11 cellular contexts compared by ENCODE assay signal in genomic region chr11:61357233-61357893, GRCh38. TPM values are rescaled to one million over a fixed set of nuclear protein-coding genes. Genes with fewer than 3 reads are reported as not detected.
DNase-seq lines count a peak whose midpoint lies in the region; ATAC-seq lines count a peak whose summit lies in the region.
"Had no signal": no experiment of that assay in that cellular context is flagged by ENCODE, and none has a peak within 500 bp of the region (broad histone marks: within the 10 kb centered on the region; RNA-seq: fewer than 3 reads in every experiment).

No MANE protein-coding gene starts in this region.

- peak overlapping the region; percentile 47; the same call in 1 of the 2 replicates for H3K4me3 ChIP-seq in Karpas-422 (ENCODE audit: low read length)

- peak overlapping the region; percentile 59 for H3K9ac ChIP-seq in Karpas-422 (ENCODE audit: low read length)

- H3K27me3 ChIP-seq in Karpas-422 (ENCODE audit: low read length): no peaks in the 10 kb centered on the region

- H3K36me3 ChIP-seq in Karpas-422 (ENCODE audit: insufficient read depth, low read length): peaks cover 11% of the 10 kb centered on the region; the same call in 1 of the 2 replicates

- H3K4me2 ChIP-seq in Karpas-422 (ENCODE audit: low read depth, low read length, poor library complexity, severe bottlenecking): peak overlapping the region; percentile 61

- H3K4me1 ChIP-seq in Karpas-422 (ENCODE audit: low read length): peaks cover 49% of the 10 kb centered on the region

- peak overlapping the region; percentile 92 for H3K27ac ChIP-seq in Karpas-422 (ENCODE audit: low read length)

- DNase-seq in Karpas-422 (peak; percentile 92), medulla oblongata (ENCODE audit: extremely low spot score) (peak; percentile 77), mesenteric fat pad (ENCODE audit: low spot score) (no peak), glomerular visceral epithelial cell (ENCODE audit: extremely low spot score) (no peak), NCI-H446 (lab: John Stamatoyannopoulos, UW) (no peak)
- no peak for DNase-seq in stimulated activated CD4-positive, alpha-beta T cell treated with anti-CD3 and anti-CD28 coated beads, Interleukin-15, amount 100 ng/mL, for 24 hours
- DNase-seq: activated CD4-positive, alpha-beta T cell treated with anti-CD3 and anti-CD28 coated beads, Interleukin-2, amount 50 U/mL, for 4 hours; dermis blood vessel endothelial cell; NCI-H187 had no signal

- no peaks in the 10 kb centered on the region for H4K20me1 ChIP-seq in Karpas-422 (ENCODE audit: insufficient read depth, low read depth, low read length)

- H2AFZ ChIP-seq in Karpas-422 (ENCODE audit: low read length): no peak overlapping the region

- no peaks in the 10 kb centered on the region for H3K9me2 ChIP-seq in Karpas-422 (replicated peaks; ENCODE audit: insufficient read depth, low read length)

- ATAC-seq in GM18502 (IDR thresholded peaks at IDR 0.05; ENCODE audit: poor library complexity, unreplicated experiment) (peak; percentile 54), GM21723 (IDR thresholded peaks at IDR 0.05; ENCODE audit: unreplicated experiment) (peak; percentile 39)

- no peaks in the 10 kb centered on the region for H3K9me3 ChIP-seq in Karpas-422 (ENCODE audit: low read length)

- peaks cover 12% of the 10 kb centered on the region for H3K79me2 ChIP-seq in Karpas-422 (ENCODE audit: low read length)

RNA-seq across cellular contexts. Expression of gene CYB561A3, which starts 4.3 kb away (rescaled TPM):
- 43.8 and 51.3 TPM in 2 replicates for total RNA-seq in Karpas-422 (2014; rRNA removed; shearing (Covaris generic); ENCODE audit: low replicate concordance)
- total RNA-seq in mesenteric fat pad: 34.4 TPM

RNA-seq across cellular contexts. Expression of gene TMEM138, which starts 4.8 kb away (rescaled TPM):
- 27.2 and 70.3 TPM in 2 replicates for total RNA-seq in Karpas-422 (2014; rRNA removed; shearing (Covaris generic); ENCODE audit: low replicate concordance)
- total RNA-seq in mesenteric fat pad: 68.2 TPM

RNA-seq across cellular contexts. Expression of gene TKFC, which starts 24.3 kb away (rescaled TPM):
- total RNA-seq in Karpas-422 (2014; rRNA removed; shearing (Covaris generic); ENCODE audit: low replicate concordance): 72.6 and 92.4 TPM in 2 replicates
- total RNA-seq in mesenteric fat pad: 21.2 TPM

RNA-seq across cellular contexts. Expression of gene DDB1, which starts 24.5 kb away (rescaled TPM):
- 100 and 163 TPM in 2 replicates for total RNA-seq in Karpas-422 (2014; rRNA removed; shearing (Covaris generic); ENCODE audit: low replicate concordance)
- 195 TPM for total RNA-seq in mesenteric fat pad

RNA-seq across cellular contexts. Expression of gene TMEM216, which starts 35.0 kb away (rescaled TPM):
- 33.1 and 54.9 TPM in 2 replicates for total RNA-seq in Karpas-422 (2014; rRNA removed; shearing (Covaris generic); ENCODE audit: low replicate concordance)
- 9.9 TPM for total RNA-seq in mesenteric fat pad

Comparison
In these comparisons a context has a peak if more than half of its experiments do, and no peak if none do; other contexts are left out.
1. DNase-seq: peak in Karpas-422 (single experiment) and medulla oblongata (single experiment); none in mesenteric fat pad (single experiment), glomerular visceral epithelial cell (single experiment), NCI-H446 (0 of 2) and stimulated activated CD4-positive, alpha-beta T cell treated with anti-CD3 and anti-CD28 coated beads, Interleukin-15, amount 100 ng/mL, for 24 hours (single experiment).